ENCODE assay signal across 1 cellular context in genomic region chr7:1428941-1429444, GRCh38.
A peak's percentile ranks its signal among the peaks of the same experiment; 100 is the strongest.
TF ChIP-seq lines count a peak whose summit lies in the region.

No MANE protein-coding gene starts in this region.

TF ChIP-seq in HepG2, 621 proteins besides CTCF, POLR2A, EP300 and RAD21 (continued from another document and continues in another):
- TF ChIP-seq RNF219 (CRISPR knock-in tag; IDR thresholded peaks at IDR 0.05): 0 out of 2 replicates have a peak, but pooled peaks have one; percentile 53
- TF ChIP-seq ELF1 (CRISPR knock-in tag; IDR thresholded peaks at IDR 0.05): peak; percentile 65
- no peak for TF ChIP-seq HIVEP1 (CRISPR knock-in tag; IDR thresholded peaks at IDR 0.05)
- no peak for TF ChIP-seq MAFG (CRISPR knock-in tag; IDR thresholded peaks at IDR 0.05)
- TF ChIP-seq RXRA (CRISPR knock-in tag; IDR thresholded peaks at IDR 0.05): peak; percentile 49; the same call in 1 of the 2 replicates
- peak; percentile 35; the same call in 1 of the 2 replicates for TF ChIP-seq ADNP (CRISPR knock-in tag; IDR thresholded peaks at IDR 0.05)
- peak; percentile 78; the same call in 1 of the 2 replicates for TF ChIP-seq ZNF605 (CRISPR knock-in tag; IDR thresholded peaks at IDR 0.05)
- no peak for TF ChIP-seq SMAD3 (CRISPR knock-in tag; IDR thresholded peaks at IDR 0.05)
- TF ChIP-seq, protein P1, sequence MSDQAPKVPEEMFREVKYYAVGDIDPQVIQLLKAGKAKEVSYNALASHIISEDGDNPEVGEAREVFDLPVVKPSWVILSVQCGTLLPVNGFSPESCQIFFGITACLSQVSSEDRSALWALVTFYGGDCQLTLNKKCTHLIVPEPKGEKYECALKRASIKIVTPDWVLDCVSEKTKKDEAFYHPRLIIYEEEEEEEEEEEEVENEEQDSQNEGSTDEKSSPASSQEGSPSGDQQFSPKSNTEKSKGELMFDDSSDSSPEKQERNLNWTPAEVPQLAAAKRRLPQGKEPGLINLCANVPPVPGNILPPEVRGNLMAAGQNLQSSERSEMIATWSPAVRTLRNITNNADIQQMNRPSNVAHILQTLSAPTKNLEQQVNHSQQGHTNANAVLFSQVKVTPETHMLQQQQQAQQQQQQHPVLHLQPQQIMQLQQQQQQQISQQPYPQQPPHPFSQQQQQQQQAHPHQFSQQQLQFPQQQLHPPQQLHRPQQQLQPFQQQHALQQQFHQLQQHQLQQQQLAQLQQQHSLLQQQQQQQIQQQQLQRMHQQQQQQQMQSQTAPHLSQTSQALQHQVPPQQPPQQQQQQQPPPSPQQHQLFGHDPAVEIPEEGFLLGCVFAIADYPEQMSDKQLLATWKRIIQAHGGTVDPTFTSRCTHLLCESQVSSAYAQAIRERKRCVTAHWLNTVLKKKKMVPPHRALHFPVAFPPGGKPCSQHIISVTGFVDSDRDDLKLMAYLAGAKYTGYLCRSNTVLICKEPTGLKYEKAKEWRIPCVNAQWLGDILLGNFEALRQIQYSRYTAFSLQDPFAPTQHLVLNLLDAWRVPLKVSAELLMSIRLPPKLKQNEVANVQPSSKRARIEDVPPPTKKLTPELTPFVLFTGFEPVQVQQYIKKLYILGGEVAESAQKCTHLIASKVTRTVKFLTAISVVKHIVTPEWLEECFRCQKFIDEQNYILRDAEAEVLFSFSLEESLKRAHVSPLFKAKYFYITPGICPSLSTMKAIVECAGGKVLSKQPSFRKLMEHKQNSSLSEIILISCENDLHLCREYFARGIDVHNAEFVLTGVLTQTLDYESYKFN (CRISPR knock-in tag; conservative IDR thresholded peaks at IDR 0.05): 0 out of 2 replicates have a peak, but pooled peaks have one; percentile 13
- no peak for TF ChIP-seq ZIK1 (CRISPR knock-in tag; IDR thresholded peaks at IDR 0.05; ENCODE audit: borderline replicate concordance, low read depth)
- no peak for TF ChIP-seq ZNF543 (CRISPR knock-in tag; IDR thresholded peaks at IDR 0.05)
- TF ChIP-seq ARNT2 (CRISPR knock-in tag; IDR thresholded peaks at IDR 0.05; ENCODE audit: low read depth): no peak
- TF ChIP-seq TARDBP (CRISPR knock-in tag; IDR thresholded peaks at IDR 0.05): no peak
- TF ChIP-seq ZNF772 (CRISPR knock-in tag; IDR thresholded peaks at IDR 0.05): no peak
- TF ChIP-seq ZNF460 (CRISPR knock-in tag; IDR thresholded peaks at IDR 0.05; ENCODE audit: borderline replicate concordance): no peak
- TF ChIP-seq KLF13 (CRISPR knock-in tag; IDR thresholded peaks at IDR 0.05): 0 out of 2 replicates have a peak, but pooled peaks have one; percentile 29
- no peak for TF ChIP-seq NFE2L1 (CRISPR knock-in tag; IDR thresholded peaks at IDR 0.05; ENCODE audit: borderline replicate concordance)
- no peak for TF ChIP-seq ZNF24 (IDR thresholded peaks at IDR 0.05)
- no peak for TF ChIP-seq ZNF761 (CRISPR knock-in tag; conservative IDR thresholded peaks at IDR 0.05)
- TF ChIP-seq MED1 (CRISPR knock-in tag; IDR thresholded peaks at IDR 0.05): 0 out of 2 replicates have a peak, but pooled peaks have one; percentile 13
- TF ChIP-seq RBAK (CRISPR knock-in tag; IDR thresholded peaks at IDR 0.05): no peak
- TF ChIP-seq SUZ12 (IDR thresholded peaks at IDR 0.05; ENCODE audit: low read depth, low read length): no peak
- no peak for TF ChIP-seq TEF (CRISPR knock-in tag; IDR thresholded peaks at IDR 0.05)
- no peak for TF ChIP-seq MIER3 (CRISPR knock-in tag; IDR thresholded peaks at IDR 0.05; ENCODE audit: borderline replicate concordance)
- TF ChIP-seq CCDC6 (CRISPR knock-in tag; IDR thresholded peaks at IDR 0.05): no peak
- no peak for TF ChIP-seq ZNF10 (CRISPR knock-in tag; IDR thresholded peaks at IDR 0.05; ENCODE audit: borderline replicate concordance, low read depth)
- TF ChIP-seq, protein P2, sequence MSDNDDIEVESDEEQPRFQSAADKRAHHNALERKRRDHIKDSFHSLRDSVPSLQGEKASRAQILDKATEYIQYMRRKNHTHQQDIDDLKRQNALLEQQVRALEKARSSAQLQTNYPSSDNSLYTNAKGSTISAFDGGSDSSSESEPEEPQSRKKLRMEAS (IDR thresholded peaks at IDR 0.05): 0 out of 2 replicates have a peak, but pooled peaks have one; percentile 41
- TF ChIP-seq ZBTB38 (CRISPR knock-in tag; IDR thresholded peaks at IDR 0.05): no peak
- TF ChIP-seq MED13 (CRISPR knock-in tag; IDR thresholded peaks at IDR 0.05): 0 out of 2 replicates have a peak, but pooled peaks have one; percentile 31
- no peak for TF ChIP-seq SOX6 (IDR thresholded peaks at IDR 0.05)
- TF ChIP-seq SOX6 (CRISPR knock-in tag; IDR thresholded peaks at IDR 0.05): 0 out of 2 replicates have a peak, but pooled peaks have one; percentile 14
- peak; percentile 21; the same call in 1 of the 2 replicates for TF ChIP-seq ZNF292 (CRISPR knock-in tag; IDR thresholded peaks at IDR 0.05; ENCODE audit: borderline replicate concordance, low read depth)
- 0 out of 2 replicates have a peak, but pooled peaks have one; percentile 19 for TF ChIP-seq MXD3 (CRISPR knock-in tag; IDR thresholded peaks at IDR 0.05)
- TF ChIP-seq E2F2 (CRISPR knock-in tag; IDR thresholded peaks at IDR 0.05; ENCODE audit: borderline replicate concordance): 0 out of 2 replicates have a peak, but pooled peaks have one; percentile 48
- TF ChIP-seq HMGXB3 (CRISPR knock-in tag; IDR thresholded peaks at IDR 0.05; ENCODE audit: borderline replicate concordance): peak; percentile 61; the same call in 1 of the 2 replicates
- TF ChIP-seq ISL2 (CRISPR knock-in tag; IDR thresholded peaks at IDR 0.05): 0 out of 2 replicates have a peak, but pooled peaks have one; percentile 28
- TF ChIP-seq KLF9 (CRISPR knock-in tag; IDR thresholded peaks at IDR 0.05; ENCODE audit: low read depth): no peak
- TF ChIP-seq TFDP1 (CRISPR knock-in tag; IDR thresholded peaks at IDR 0.05; ENCODE audit: borderline replicate concordance): 0 out of 2 replicates have a peak, but pooled peaks have one; percentile 17
- TF ChIP-seq, protein P3, sequence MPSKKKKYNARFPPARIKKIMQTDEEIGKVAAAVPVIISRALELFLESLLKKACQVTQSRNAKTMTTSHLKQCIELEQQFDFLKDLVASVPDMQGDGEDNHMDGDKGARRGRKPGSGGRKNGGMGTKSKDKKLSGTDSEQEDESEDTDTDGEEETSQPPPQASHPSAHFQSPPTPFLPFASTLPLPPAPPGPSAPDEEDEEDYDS (CRISPR knock-in tag; IDR thresholded peaks at IDR 0.05): peak; percentile 47; the same call in 1 of the 2 replicates
- peak; percentile 39; the same call in 1 of the 2 replicates for TF ChIP-seq SRF (IDR thresholded peaks at IDR 0.05; ENCODE audit: low read depth, low read length)
- 0 out of 2 replicates have a peak, but pooled peaks have one; percentile 31 for TF ChIP-seq ZNF776 (CRISPR knock-in tag; IDR thresholded peaks at IDR 0.05)
- no peak for TF ChIP-seq ZBTB44 (CRISPR knock-in tag; IDR thresholded peaks at IDR 0.05)
- TF ChIP-seq ZNF891 (CRISPR knock-in tag; IDR thresholded peaks at IDR 0.05): no peak
- no peak for TF ChIP-seq MAFK (conservative IDR thresholded peaks at IDR 0.05 in 1 of 2, IDR thresholded peaks at IDR 0.05 in 1 of 2; ENCODE audit: low read length in 2 of 2)
- peak; percentile 52; the same call in 1 of the 2 replicates for TF ChIP-seq KAT8 (CRISPR knock-in tag; IDR thresholded peaks at IDR 0.05)
- peak; percentile 41; the same call in 1 of the 2 replicates for TF ChIP-seq REPIN1 (CRISPR knock-in tag; IDR thresholded peaks at IDR 0.05; ENCODE audit: borderline replicate concordance, low read depth)
- TF ChIP-seq FOXA1 (IDR thresholded peaks at IDR 0.05): no peak
- no peak for TF ChIP-seq FOXA1 (CRISPR knock-in tag; IDR thresholded peaks at IDR 0.05)
- no peak for TF ChIP-seq ZBTB8A (CRISPR knock-in tag; IDR thresholded peaks at IDR 0.05; ENCODE audit: borderline replicate concordance, low read depth)
- peak; percentile 87 for TF ChIP-seq ZFP90 (CRISPR knock-in tag; IDR thresholded peaks at IDR 0.05; ENCODE audit: borderline replicate concordance)
